ENCODE assay signal across 13 cellular contexts in the genomic region with DNA sequence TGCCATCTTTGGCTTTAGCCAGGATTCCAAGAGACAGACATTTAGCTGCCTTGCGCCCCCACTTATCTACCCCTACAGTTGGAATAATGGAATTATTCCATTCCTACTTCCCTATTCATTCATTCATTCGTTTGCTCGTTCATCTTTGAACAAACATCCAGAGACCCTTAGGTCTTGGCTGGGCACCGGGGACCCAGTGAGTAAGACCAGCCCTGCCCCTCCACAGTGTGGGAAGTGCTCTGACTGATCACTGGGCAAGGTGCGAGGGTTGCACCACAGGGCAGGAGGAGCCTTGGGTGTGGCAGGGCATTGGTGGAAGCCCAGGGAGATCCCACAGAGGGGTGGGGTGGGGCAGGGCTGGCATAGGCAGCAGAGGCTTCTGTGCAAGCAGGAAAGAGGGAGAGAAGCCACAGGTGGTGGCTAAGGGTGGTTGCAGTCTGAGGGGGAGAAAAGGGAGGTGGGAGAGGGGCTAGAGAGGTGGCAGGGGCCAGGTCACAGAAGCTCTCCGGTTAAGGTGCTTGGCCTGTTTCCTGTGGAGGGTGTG. TPM values are rescaled to one million over a fixed set of nuclear protein-coding genes. Genes with fewer than 3 reads are reported as not detected.
DNase-seq lines count a peak whose midpoint lies in the region; ATAC-seq, FAIRE-seq and TF ChIP-seq lines count a peak whose summit lies in the region.
"Had no signal": no experiment of that assay in that cellular context is flagged by ENCODE, and none has a peak within 500 bp of the region (broad histone marks: within the 10 kb centered on the region; RNA-seq: fewer than 3 reads in every experiment).

No MANE protein-coding gene starts in this region.

- H3K9me2 ChIP-seq in GM23248 (ENCODE audit: insufficient read depth), result no peaks in the 10 kb centered on the region

- no peak overlapping the region for H3K27ac Mint-ChIP-seq in neural crest cell (ENCODE audit: unreplicated experiment)

- no peaks in the 10 kb centered on the region for H3K23me2 ChIP-seq in H1 (ENCODE audit: low read depth, low read length)

- peak overlapping the region; percentile 64 for H3K4ac ChIP-seq in H1 (replicated peaks; ENCODE audit: insufficient read length, low read depth, low read length)

- no peak overlapping the region for H3K4me3 ChIP-seq in GM23248
- H3K4me3 ChIP-seq in H1 (ENCODE audit: extremely low read depth in 1 of 4, insufficient read depth in 2 of 4, low read depth in 3 of 4, low read length in 4 of 4), result no peak overlapping the region
- H3K4me3 ChIP-seq: body of pancreas, tibial artery had no signal

- no peak overlapping the region for H2AK5ac ChIP-seq in H1 (ENCODE audit: low read depth, low read length)

- H2AFZ ChIP-seq in GM23248 (peak overlapping the region; percentile 60; the same call in 1 of the 2 replicates), H1 (ENCODE audit: low read length) (no peak overlapping the region)

- H4K91ac ChIP-seq in H1 (replicated peaks; ENCODE audit: insufficient read length, low read length), result peak overlapping the region; percentile 58

- no peak overlapping the region for H3K56ac ChIP-seq in H1 (replicated peaks; ENCODE audit: insufficient read length, low read depth, low read length)

- no peak for TF ChIP-seq POLR2A in H1 (IDR thresholded peaks at IDR 0.05; ENCODE audit: control extremely low read depth in 1 of 2, low read depth in 2 of 2, low read length in 2 of 2)

- no peak overlapping the region for H3K23ac ChIP-seq in H1 (ENCODE audit: insufficient read length)

- H3K4me1 ChIP-seq in GM23248 (ENCODE audit: insufficient read depth), result peaks cover 9% of the 10 kb centered on the region
- peaks cover 0 to 4% (median 3%) of the 10 kb centered on the region in 4 experiments; a peak in 6 of 7 replicates for H3K4me1 ChIP-seq in H1 (replicated peaks in 1 of 4; ENCODE audit: control insufficient read depth in 3 of 4, insufficient read depth in 4 of 4, low read length in 3 of 4)

- H3K9me3 Mint-ChIP-seq in neural crest cell, result no peaks in the 10 kb centered on the region

- no peak for TF ChIP-seq EP300 in H1 (IDR thresholded peaks at IDR 0.05; ENCODE audit: borderline replicate concordance in 1 of 2, low read depth in 2 of 2, low read length in 2 of 2)

- DNase-seq in GM23248 (no peak), NCI-H69 (lab: John Stamatoyannopoulos, UW) (peak; percentile 16), H1 (ENCODE audit: low read depth in 1 of 2, low spot score in 2 of 2) (no peak), neural crest cell (ENCODE audit: low read depth, low spot score) (no peak), NCI-H1105 treated with DMSO at 0.1 percent for 48 hours (lab: John Stamatoyannopoulos, UW) (no peak), KG1 (lab: John Stamatoyannopoulos, UW) (no peak)
- DNase-seq: NCI-H1048, NCI-H524 treated with DMSO at 0.1 percent for 48 hours had no signal

- no peak overlapping the region for H2BK20ac ChIP-seq in H1 (ENCODE audit: low read length)

- no peak overlapping the region for H3K4me2 ChIP-seq in GM23248 (ENCODE audit: unreplicated experiment)
- no peak overlapping the region for H3K4me2 ChIP-seq in H1 (ENCODE audit: insufficient read depth in 1 of 2, low read depth in 2 of 2, low read length in 2 of 2)

- H3K79me2 ChIP-seq in GM23248 (ENCODE audit: insufficient read depth), result no peaks in the 10 kb centered on the region
- H3K79me2 ChIP-seq in H1 (ENCODE audit: control insufficient read depth in 1 of 2, insufficient read depth in 2 of 2, low read length in 2 of 2), result no peaks in the 10 kb centered on the region

- 0 out of 2 replicates have a peak, but pooled peaks cover under 1% of the 10 kb centered on the region for H3F3A ChIP-seq in GM23248 (ENCODE audit: insufficient read depth)

- in situ Hi-C loops in GM23248 (cut with MboI), result no loop called here

- H3K14ac ChIP-seq in H1 (ENCODE audit: insufficient read length), result no peak overlapping the region

- H2BK12ac ChIP-seq in H1 (ENCODE audit: low read depth, low read length), result peak overlapping the region; percentile 56; the same call in 1 of the 2 replicates

- 63 to 70% methylated on average over 6 of the region's 6 CpGs for WGBS in GM23248 (ENCODE audit: low coverage in 1 of 2, low lambda C conversion rate in 2 of 2, missing lambda C conversion rate in 2 of 2), 2 experiments
- WGBS in H1 (ENCODE audit: extremely low coverage in 1 of 2, insufficient coverage in 1 of 2, insufficient read length in 1 of 2, insufficient replicate concordance in 2 of 2, low coverage in 1 of 2, low lambda C conversion rate in 2 of 2, missing lambda C conversion rate in 1 of 2), 2 experiments, result 78% methylated on average over 6 of the region's 6 CpGs; no CpG with 5 or more reads in 1 of the 2 experiments

- FAIRE-seq in H1 (lab: Jason Lieb, UNC), result no peak

- no peak overlapping the region for H2BK120ac ChIP-seq in H1 (replicated peaks; ENCODE audit: low read depth, low read length)

- H3K36me3 ChIP-seq in GM23248 (ENCODE audit: low read depth) (no peaks in the 10 kb centered on the region), H1 (ENCODE audit: control insufficient read depth in 2 of 4, insufficient read depth in 4 of 4, low read length in 3 of 4) (no peaks in the 10 kb centered on the region)
- H3K36me3 ChIP-seq: tibial artery had no signal

- H4K8ac ChIP-seq in H1 (ENCODE audit: extremely low read depth, insufficient read depth, low read length), result no peak overlapping the region

- H3K27ac ChIP-seq in GM23248 (no peak overlapping the region), H1 (ENCODE audit: low read depth, low read length) (no peak overlapping the region)
- H3K27ac ChIP-seq: body of pancreas, tibial artery had no signal

- CTCF ChIA-PET in H1 (lab: Charles Lee; ENCODE audit: partially characterized antibody), result interaction anchor here (0.7 to 17.5 kb wide), 45 partner anchors 8 to 244 kb away, joined by 3 to 511 read pairs (median 6); a partner anchor contains a TSS

- H3K79me1 ChIP-seq in H1 (ENCODE audit: low read depth, low read length), result no peaks in the 10 kb centered on the region

- peaks cover 4% of the 10 kb centered on the region for H3K27me3 Mint-ChIP-seq in neural crest cell (ENCODE audit: low read depth)

- TF ChIP-seq CTCF in H1 (IDR thresholded peaks at IDR 0.05; ENCODE audit: control extremely low read depth in 1 of 3, insufficient read depth in 1 of 3, low read depth in 1 of 3, low read length in 3 of 3) (no peak), neural crest cell (conservative IDR thresholded peaks at IDR 0.05) (peak; percentile 8)

- no peaks in the 10 kb centered on the region for H3K27me3 ChIP-seq in GM23248 (replicated peaks; ENCODE audit: insufficient read depth)
- no peaks in the 10 kb centered on the region for H3K27me3 ChIP-seq in H1 (replicated peaks in 1 of 4; ENCODE audit: control insufficient read depth in 3 of 4, extremely low read depth in 1 of 4, insufficient read depth in 3 of 4, low read length in 3 of 4)
- H3K27me3 ChIP-seq: body of pancreas, tibial artery had no signal

- H2BK5ac ChIP-seq in H1 (ENCODE audit: low read depth, low read length), result 0 out of 2 replicates have a peak overlapping the region, but pooled peaks have one; percentile 5

- ATAC-seq in HG02885 (IDR thresholded peaks at IDR 0.05; ENCODE audit: poor library complexity, unreplicated experiment), result no peak
- ATAC-seq in GM21723 (IDR thresholded peaks at IDR 0.05; ENCODE audit: unreplicated experiment), result no peak

- POLR2A ChIA-PET in H1 (lab: Charles Lee; ENCODE audit: partially characterized antibody), result interaction anchor here (1.0 to 1.6 kb wide), 6 partner anchors 11 to 57 kb away, joined by 3 to 10 read pairs (median 3); a partner anchor contains a TSS

- H3K36me3 Mint-ChIP-seq in neural crest cell (ENCODE audit: low read depth), result no peaks in the 10 kb centered on the region

- no peak for TF ChIP-seq RAD21 in H1 (IDR thresholded peaks at IDR 0.05 in 1 of 2, conservative IDR thresholded peaks at IDR 0.05 in 1 of 2; ENCODE audit: low read depth in 2 of 2, low read length in 2 of 2)

- H4K20me1 ChIP-seq in GM23248 (ENCODE audit: insufficient read depth) (no peaks in the 10 kb centered on the region), H1 (replicated peaks in 1 of 2; ENCODE audit: control insufficient read depth in 1 of 2, insufficient read depth in 2 of 2, low read length in 2 of 2) (no peaks in the 10 kb centered on the region)

- no peak overlapping the region for H3K18ac ChIP-seq in H1 (ENCODE audit: extremely low read depth, low read length)

- no peaks in the 10 kb centered on the region for H3K9me3 ChIP-seq in GM23248 (ENCODE audit: low read depth)
- H3K9me3 ChIP-seq in H1 (ENCODE audit: insufficient read depth in 2 of 2, low read depth in 1 of 2, low read length in 1 of 2), result no peaks in the 10 kb centered on the region
- H3K9me3 ChIP-seq: body of pancreas, tibial artery had no signal

- no peak overlapping the region for H3K4me3 Mint-ChIP-seq in neural crest cell

- H3K4me1 Mint-ChIP-seq in neural crest cell, result peaks cover 11% of the 10 kb centered on the region

- H3K9ac ChIP-seq in GM23248 (no peak overlapping the region), H1 (replicated peaks in 1 of 4; ENCODE audit: extremely low read depth in 1 of 4, low read depth in 3 of 4, low read length in 3 of 4) (no peak overlapping the region)

- H2BK15ac ChIP-seq in H1 (ENCODE audit: low read length), result peak overlapping the region; percentile 89

- H4K5ac ChIP-seq in H1 (ENCODE audit: insufficient read length, low read depth, low read length), result no peak overlapping the region

RNA-seq across cellular contexts. Expression of a gene that starts 35.0 kb away (rescaled TPM):
- not detected in 2 replicates for total RNA-seq in GM23248 (2014; rRNA removed; shearing (Covaris generic))
- polyA plus RNA-seq in GM23248 (2016; fragmentation: Nextera tagmentation; extraction: Ambion mirVana) (not detected in 2 replicates), H1 (2011; rRNA removed) (1.4 and 2.0 TPM in 2 replicates)
- 0.50 and 0.54 TPM in 2 replicates for total RNA-seq in H1 (2021; fragmentation: NEBNext Ultra II Directional; extraction: Animal tissue kit (Norgen Biotek cat#: 25700))
- polyA plus RNA-seq in H1 (2011; cell fraction: cytosol; rRNA removed), result 0.88 TPM
- polyA plus RNA-seq in H1 (2011; cell fraction: nucleus; rRNA removed), result 1.2 TPM
- 0.25 to 0.92 TPM (median 0.80 TPM) in 3 of 4 replicates, not detected in the other for polyA plus RNA-seq in H1 (2012, experiment 1 of 2)
- 1.0 TPM for polyA plus RNA-seq in H1 (2012, experiment 2 of 2)
- polyA plus RNA-seq in H1 (2013, experiment 1 of 2), result 1.4 TPM
- 0.94 TPM for polyA plus RNA-seq in H1 (2013, experiment 2 of 2)
- polyA minus RNA-seq in H1 (2011; rRNA and poly(A)+ RNA removed), result 0.35 TPM in 1 of 2 replicates, not detected in the other
- polyA minus RNA-seq in H1 (2011; cell fraction: cytosol; rRNA and poly(A)+ RNA removed), result not detected
- polyA minus RNA-seq in H1 (2011; cell fraction: nucleus; rRNA and poly(A)+ RNA removed), result not detected
- total RNA-seq in neural crest cell, result not detected in 2 replicates
- total RNA-seq: mononuclear cell had no signal

RNA-seq across cellular contexts. Expression of a gene that starts 53.3 kb away (rescaled TPM):
- total RNA-seq in GM23248 (2014; rRNA removed; shearing (Covaris generic)), result not detected in 2 replicates
- not detected in 2 replicates for polyA plus RNA-seq in GM23248 (2016; fragmentation: Nextera tagmentation; extraction: Ambion mirVana)
- total RNA-seq in H1 (2021; fragmentation: NEBNext Ultra II Directional; extraction: Animal tissue kit (Norgen Biotek cat#: 25700)), result 0.40 and 0.43 TPM in 2 replicates
- 0.52 and 0.68 TPM in 2 replicates for polyA plus RNA-seq in H1 (2011; rRNA removed)
- 0.67 TPM for polyA plus RNA-seq in H1 (2011; cell fraction: cytosol; rRNA removed)
- polyA plus RNA-seq in H1 (2011; cell fraction: nucleus; rRNA removed), result 1.0 TPM
- polyA plus RNA-seq in H1 (2012, experiment 1 of 2), result 0.37 to 0.74 TPM (median 0.55 TPM) in 4 replicates
- 0.50 TPM for polyA plus RNA-seq in H1 (2012, experiment 2 of 2)
- 0.26 TPM for polyA plus RNA-seq in H1 (2013, experiment 1 of 2)
- polyA plus RNA-seq in H1 (2013, experiment 2 of 2), result 0.26 TPM
- polyA minus RNA-seq in H1 (2011; rRNA and poly(A)+ RNA removed), result 0.39 and 0.54 TPM in 2 replicates
- not detected for polyA minus RNA-seq in H1 (2011; cell fraction: cytosol; rRNA and poly(A)+ RNA removed)
- polyA minus RNA-seq in H1 (2011; cell fraction: nucleus; rRNA and poly(A)+ RNA removed), result 0.70 TPM
- total RNA-seq in neural crest cell, result not detected in 2 replicates
- total RNA-seq: body of pancreas, mononuclear cell had no signal

RNA-seq across cellular contexts. Expression of a gene that starts 58.5 kb away (rescaled TPM):
- 40.7 and 63.4 TPM in 2 replicates for total RNA-seq in GM23248 (2014; rRNA removed; shearing (Covaris generic))
- polyA plus RNA-seq in GM23248 (2016; fragmentation: Nextera tagmentation; extraction: Ambion mirVana), result 42.5 and 44.1 TPM in 2 replicates
- total RNA-seq in H1 (2021; fragmentation: NEBNext Ultra II Directional; extraction: Animal tissue kit (Norgen Biotek cat#: 25700)), result 419 and 455 TPM in 2 replicates
- 370 and 611 TPM in 2 replicates for polyA plus RNA-seq in H1 (2011; rRNA removed)
- 383 TPM for polyA plus RNA-seq in H1 (2011; cell fraction: cytosol; rRNA removed)
- 467 TPM for polyA plus RNA-seq in H1 (2011; cell fraction: nucleus; rRNA removed)
- 331 to 424 TPM (median 362 TPM) in 4 replicates for polyA plus RNA-seq in H1 (2012, experiment 1 of 2)
- polyA plus RNA-seq in H1 (2012, experiment 2 of 2), result 333 TPM
- polyA plus RNA-seq in H1 (2013, experiment 1 of 2), result 451 TPM
- polyA plus RNA-seq in H1 (2013, experiment 2 of 2), result 566 TPM
- 1,204 and 1,278 TPM in 2 replicates for polyA minus RNA-seq in H1 (2011; rRNA and poly(A)+ RNA removed)
- 316 TPM for polyA minus RNA-seq in H1 (2011; cell fraction: cytosol; rRNA and poly(A)+ RNA removed)
- polyA minus RNA-seq in H1 (2011; cell fraction: nucleus; rRNA and poly(A)+ RNA removed), result 307 TPM
- total RNA-seq in neural crest cell, result 396 and 417 TPM in 2 replicates
